In the genomic region with DNA sequence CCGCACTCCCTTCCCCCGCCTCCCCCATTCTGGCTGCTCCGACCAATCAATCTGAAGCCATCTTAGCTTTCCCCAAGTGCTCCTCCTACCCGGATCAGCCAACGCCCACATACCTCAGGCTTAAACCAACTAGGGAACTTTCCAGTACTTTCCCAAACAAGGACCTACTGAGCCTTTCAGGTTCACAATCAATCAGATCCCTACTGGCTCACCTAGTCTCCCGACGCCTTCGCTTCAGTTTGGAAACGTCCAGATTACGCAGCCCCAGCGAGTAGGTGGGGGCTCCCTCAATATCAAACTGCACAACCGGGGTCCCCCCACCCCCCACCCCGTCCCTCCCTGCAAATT, we compare ENCODE assay signal across 8 cellular contexts. TPM values are rescaled to one million over a fixed set of nuclear protein-coding genes. Genes with fewer than 3 reads are reported as not detected.
DNase-seq lines count a peak whose midpoint lies in the region; TF ChIP-seq lines count a peak whose summit lies in the region.

No MANE protein-coding gene starts in this region.

- H3K4me1 ChIP-seq in adipocyte (ENCODE audit: control insufficient read depth, insufficient read depth, low read length) (peaks cover 28% of the 10 kb centered on the region), thyroid gland (peaks cover 15 to 29% of the 10 kb centered on the region in 2 donors)

- 0 to 3% methylated on average over 13 of the region's 13 CpGs for whole genome bisulfite sequencing in thyroid gland, 2 donors

- H3K9me3 ChIP-seq in MG63 (no peaks in the 10 kb centered on the region), SK-N-MC (ENCODE audit: low read depth, low read length) (no peaks in the 10 kb centered on the region), adipocyte (ENCODE audit: control insufficient read depth, low read length) (no peaks in the 10 kb centered on the region), neural cell (ENCODE audit: low read length) (no peaks in the 10 kb centered on the region), thyroid gland (no peaks in the 10 kb centered on the region)

- intact Hi-C loops in thyroid gland (cut with DNase I): no loop called here

- H3K4me2 ChIP-seq in neural cell (ENCODE audit: low read length): no peak overlapping the region

- peak overlapping the region; percentile 98 for H3K27ac ChIP-seq in SK-N-MC
- peak overlapping the region; percentile 58 for H3K27ac ChIP-seq in neural cell (ENCODE audit: low read length)
- H3K27ac ChIP-seq in thyroid gland: peak overlapping the region; percentile 100

- no peak for TF ChIP-seq RAD21 in neural cell (conservative IDR thresholded peaks at IDR 0.05)

- peak overlapping the region; percentile 66 for H3K9ac ChIP-seq in SK-N-MC (ENCODE audit: insufficient read length)
- H3K9ac ChIP-seq in adipocyte (ENCODE audit: low read length): peak overlapping the region; percentile 86
- peak overlapping the region; percentile 54 for H3K9ac ChIP-seq in neural cell (ENCODE audit: low read length)

- no peak for TF ChIP-seq CTCF in neural cell (IDR thresholded peaks at IDR 0.05; ENCODE audit: poor library complexity, severe bottlenecking)
- no peak for TF ChIP-seq CTCF in thyroid gland (IDR thresholded peaks at IDR 0.05)

- peak; percentile 81 to 96 for TF ChIP-seq POLR2A in thyroid gland (IDR thresholded peaks at IDR 0.05)

- no peaks in the 10 kb centered on the region for H3K9me2 ChIP-seq in neural cell (ENCODE audit: insufficient read depth, low read length)

- no peaks in the 10 kb centered on the region for H4K20me1 ChIP-seq in neural cell (ENCODE audit: insufficient read depth)

- H3F3A ChIP-seq in neural cell (ENCODE audit: insufficient read depth, low read length, poor library complexity, severe bottlenecking): no peaks in the 10 kb centered on the region

- peak overlapping the region; percentile 25 for H2AFZ ChIP-seq in neural cell (ENCODE audit: low read depth, low read length)

- DNase-seq in GDM1 (lab: John Stamatoyannopoulos, UW): peak; percentile 80
- DNase-seq in MG63: peak; percentile 96
- peak; percentile 95 for DNase-seq in SK-N-MC (ENCODE audit: low read depth, low spot score)
- peak; percentile 98 for DNase-seq in adipocyte (ENCODE audit: low read depth)
- peak; percentile 91 for DNase-seq in glomerular endothelial cell (ENCODE audit: extremely low read depth, low read depth, low spot score)
- peak; percentile 98 for DNase-seq in thyroid gland
- no peak for DNase-seq in OCI-M2 (lab: John Stamatoyannopoulos, UW; ENCODE audit: unreplicated experiment)

- H3K79me2 ChIP-seq in neural cell (replicated peaks; ENCODE audit: insufficient read depth, low read length): no peaks in the 10 kb centered on the region

- no peaks in the 10 kb centered on the region for H3K27me3 ChIP-seq in MG63
- H3K27me3 ChIP-seq in adipocyte (replicated peaks; ENCODE audit: control insufficient read depth, insufficient read depth, low read length): no peaks in the 10 kb centered on the region
- H3K27me3 ChIP-seq in neural cell (ENCODE audit: insufficient read depth, low read depth, low read length): no peaks in the 10 kb centered on the region
- no peaks in the 10 kb centered on the region for H3K27me3 ChIP-seq in thyroid gland

- no peaks in the 10 kb centered on the region; the same call in 1 of the 2 replicates for H3K36me3 ChIP-seq in MG63
- H3K36me3 ChIP-seq in SK-N-MC (ENCODE audit: insufficient read depth, low read length): no peaks in the 10 kb centered on the region
- no peaks in the 10 kb centered on the region for H3K36me3 ChIP-seq in adipocyte (ENCODE audit: control insufficient read depth, insufficient read depth, low read length, severe bottlenecking)
- no peaks in the 10 kb centered on the region for H3K36me3 ChIP-seq in neural cell (ENCODE audit: insufficient read depth, low read length)
- no peaks in the 10 kb centered on the region for H3K36me3 ChIP-seq in thyroid gland

- no peak for TF ChIP-seq EP300 in neural cell (conservative IDR thresholded peaks at IDR 0.05; ENCODE audit: poor library complexity, severe bottlenecking)

- H3K4me3 ChIP-seq in MG63 (peak overlapping the region; percentile 66), SK-N-MC (peak overlapping the region; percentile 82), adipocyte (ENCODE audit: low read length) (peak overlapping the region; percentile 90), neural cell (ENCODE audit: low read length) (peak overlapping the region; percentile 66), thyroid gland (replicated peaks in 1 of 3) (peak overlapping the region in 2 of 3 donors; percentile 8 to 36)

TF ChIP-seq in neural cell, 6 proteins besides CTCF, POLR2A, EP300 and RAD21:
- TF ChIP-seq TAF1 (IDR thresholded peaks at IDR 0.05; ENCODE audit: low read depth) (no peak), POLR2AphosphoS5 (IDR thresholded peaks at IDR 0.05) (no peak), MXI1 (conservative IDR thresholded peaks at IDR 0.05; ENCODE audit: poor library complexity, severe bottlenecking) (no peak), EZH2 (IDR thresholded peaks at IDR 0.05; ENCODE audit: borderline replicate concordance, insufficient read depth, low read length, poor library complexity, severe bottlenecking) (no peak), SMC3 (conservative IDR thresholded peaks at IDR 0.05; ENCODE audit: poor library complexity) (no peak)
- TF ChIP-seq, protein P1, sequence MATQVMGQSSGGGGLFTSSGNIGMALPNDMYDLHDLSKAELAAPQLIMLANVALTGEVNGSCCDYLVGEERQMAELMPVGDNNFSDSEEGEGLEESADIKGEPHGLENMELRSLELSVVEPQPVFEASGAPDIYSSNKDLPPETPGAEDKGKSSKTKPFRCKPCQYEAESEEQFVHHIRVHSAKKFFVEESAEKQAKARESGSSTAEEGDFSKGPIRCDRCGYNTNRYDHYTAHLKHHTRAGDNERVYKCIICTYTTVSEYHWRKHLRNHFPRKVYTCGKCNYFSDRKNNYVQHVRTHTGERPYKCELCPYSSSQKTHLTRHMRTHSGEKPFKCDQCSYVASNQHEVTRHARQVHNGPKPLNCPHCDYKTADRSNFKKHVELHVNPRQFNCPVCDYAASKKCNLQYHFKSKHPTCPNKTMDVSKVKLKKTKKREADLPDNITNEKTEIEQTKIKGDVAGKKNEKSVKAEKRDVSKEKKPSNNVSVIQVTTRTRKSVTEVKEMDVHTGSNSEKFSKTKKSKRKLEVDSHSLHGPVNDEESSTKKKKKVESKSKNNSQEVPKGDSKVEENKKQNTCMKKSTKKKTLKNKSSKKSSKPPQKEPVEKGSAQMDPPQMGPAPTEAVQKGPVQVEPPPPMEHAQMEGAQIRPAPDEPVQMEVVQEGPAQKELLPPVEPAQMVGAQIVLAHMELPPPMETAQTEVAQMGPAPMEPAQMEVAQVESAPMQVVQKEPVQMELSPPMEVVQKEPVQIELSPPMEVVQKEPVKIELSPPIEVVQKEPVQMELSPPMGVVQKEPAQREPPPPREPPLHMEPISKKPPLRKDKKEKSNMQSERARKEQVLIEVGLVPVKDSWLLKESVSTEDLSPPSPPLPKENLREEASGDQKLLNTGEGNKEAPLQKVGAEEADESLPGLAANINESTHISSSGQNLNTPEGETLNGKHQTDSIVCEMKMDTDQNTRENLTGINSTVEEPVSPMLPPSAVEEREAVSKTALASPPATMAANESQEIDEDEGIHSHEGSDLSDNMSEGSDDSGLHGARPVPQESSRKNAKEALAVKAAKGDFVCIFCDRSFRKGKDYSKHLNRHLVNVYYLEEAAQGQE (IDR thresholded peaks at IDR 0.05; ENCODE audit: borderline replicate concordance): no peak

RNA-seq across cellular contexts. Expression of a gene that starts 0.4 kb away (rescaled TPM):
- total RNA-seq in MG63 (2014; rRNA removed; shearing (Covaris generic); ENCODE audit: low replicate concordance): 0.33 and 0.39 TPM in 2 replicates
- total RNA-seq in glomerular endothelial cell (0.44 and 0.53 TPM in 2 replicates), thyroid gland (1 to 10 TPM; 3.5 to 4.1 (median 3.9) TPM)
- 1.6 and 2.6 TPM in 2 replicates for polyA plus RNA-seq in neural cell
- polyA minus RNA-seq in neural cell: 2.2 and 2.8 TPM in 2 replicates

RNA-seq across cellular contexts. Expression of a gene that starts 0.7 kb away (rescaled TPM):
- total RNA-seq in MG63 (2014; rRNA removed; shearing (Covaris generic); ENCODE audit: low replicate concordance): 32.5 and 71.8 TPM in 2 replicates
- total RNA-seq in glomerular endothelial cell: 140 and 161 TPM in 2 replicates
- polyA plus RNA-seq in neural cell: 50.9 and 54.5 TPM in 2 replicates
- polyA minus RNA-seq in neural cell: 48.5 and 59.6 TPM in 2 replicates
- total RNA-seq in thyroid gland: 100 to 1,000 TPM; 148 to 320 (median 190) TPM

RNA-seq across cellular contexts. Expression of a gene that starts 7.9 kb away (rescaled TPM):
- 57.0 and 58.4 TPM in 2 replicates for total RNA-seq in MG63 (2014; rRNA removed; shearing (Covaris generic); ENCODE audit: low replicate concordance)
- total RNA-seq in glomerular endothelial cell (45.3 and 74.3 TPM in 2 replicates), thyroid gland (10 to 100 TPM; 29.2 to 48.4 (median 36.5) TPM)
- polyA plus RNA-seq in neural cell: 68.5 and 87.6 TPM in 2 replicates
- polyA minus RNA-seq in neural cell: 18.3 and 20.8 TPM in 2 replicates

RNA-seq across cellular contexts. Expression of a gene that starts 12.9 kb away (rescaled TPM):
- 48.7 and 72.1 TPM in 2 replicates for total RNA-seq in MG63 (2014; rRNA removed; shearing (Covaris generic); ENCODE audit: low replicate concordance)
- total RNA-seq in glomerular endothelial cell (76.3 and 95.3 TPM in 2 replicates), thyroid gland (100 to 1,000 TPM; 194 to 330 (median 256) TPM)
- 120 and 128 TPM in 2 replicates for polyA plus RNA-seq in neural cell
- 147 and 157 TPM in 2 replicates for polyA minus RNA-seq in neural cell

RNA-seq across cellular contexts. Expression of a gene that starts 19.1 kb away (rescaled TPM):
- 58.8 and 107 TPM in 2 replicates for total RNA-seq in MG63 (2014; rRNA removed; shearing (Covaris generic); ENCODE audit: low replicate concordance)
- total RNA-seq in glomerular endothelial cell (90.9 and 105 TPM in 2 replicates), thyroid gland (100 to 1,000 TPM in 1 of 4 donors, 10 to 100 TPM in 3; 33.8 to 120 (median 39.9) TPM)
- polyA plus RNA-seq in neural cell: 40.9 and 49.4 TPM in 2 replicates
- 56.0 and 57.1 TPM in 2 replicates for polyA minus RNA-seq in neural cell

Comparison
In these comparisons a context has a peak if more than half of its experiments do, and no peak if none do; other contexts are left out.
1. H3K4me3 ChIP-seq: peak in every context shown above with its lines; median percentile 90 in adipocyte; 82 in SK-N-MC; 66 in MG63; 66 in neural cell; 22 in thyroid gland.